Comparison of ENCODE assay signal across 9 cellular contexts in the genomic region with DNA sequence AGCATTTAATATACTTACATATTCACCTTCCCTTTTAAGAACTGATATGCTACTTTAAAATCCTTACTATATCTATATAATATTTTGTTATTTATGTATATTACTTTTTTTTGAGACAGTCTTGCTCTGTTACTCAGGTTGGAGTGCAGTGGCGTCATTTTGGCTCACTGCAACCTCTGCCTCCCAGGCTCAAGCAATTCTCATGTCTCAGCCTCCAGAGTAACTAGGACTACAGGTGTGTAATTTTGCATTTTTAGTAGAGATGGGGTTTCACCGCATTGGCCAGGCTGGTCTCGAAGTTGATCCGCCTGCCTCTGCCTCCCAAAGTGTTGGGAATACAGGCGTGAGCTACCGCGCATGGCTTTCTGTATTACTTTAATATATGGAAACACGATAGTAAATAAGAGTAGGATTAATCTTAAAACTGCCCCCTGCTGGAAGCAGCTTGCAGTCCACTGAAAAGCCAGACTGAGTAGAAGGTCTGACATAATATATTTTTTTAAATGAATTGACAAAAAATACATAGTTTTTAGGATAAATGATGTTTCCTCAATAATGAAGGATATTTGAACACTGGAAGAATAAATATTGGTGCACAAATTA. TPM values are rescaled to one million over a fixed set of nuclear protein-coding genes. Genes with fewer than 3 reads are reported as not detected.
A peak's percentile ranks its signal among the peaks of the same experiment; 100 is the strongest.
DNase-seq lines count a peak whose midpoint lies in the region; ATAC-seq and TF ChIP-seq lines count a peak whose summit lies in the region.
"Had no signal": no experiment of that assay in that cellular context is flagged by ENCODE, and none has a peak within 500 bp of the region (broad histone marks: within the 10 kb centered on the region; RNA-seq: fewer than 3 reads in every experiment).

No MANE protein-coding gene starts in this region.

- CTCF ChIA-PET in RWPE1 (lab: Yijun Ruan, JAX) (interaction anchor here (0.6 to 1.0 kb wide), 3 partner anchors 11 to 1098 kb away, joined by 3 to 6 read pairs (median 4); no protein-coding TSS in a partner anchor), MCF 10A (lab: Yijun Ruan, JAX) (interaction anchor here (0.7 to 2.1 kb wide), 5 partner anchors 9 to 222 kb away, joined by 3 to 7 read pairs (median 4); no protein-coding TSS in a partner anchor)
- CTCF ChIA-PET in naive thymus-derived CD4-positive, alpha-beta T cell (lab: Charles Lee) = interaction anchor here (0.6 to 4.2 kb wide), 19 partner anchors 9 to 328 kb away, joined by 3 to 43 read pairs (median 5); partner anchors contain the start of genes NIPAL3, RCAN3 and STPG1

- no peaks in the 10 kb centered on the region for H3K4me1 ChIP-seq in right atrium auricular region
- H3K4me1 ChIP-seq in naive thymus-derived CD4-positive, alpha-beta T cell (ENCODE audit: control insufficient read depth in 2 of 2, insufficient read depth in 2 of 2, low read length in 2 of 2) = peaks cover 0 to 49% of the 10 kb centered on the region in 2 donors

- no peak overlapping the region for H3K27ac Mint-ChIP-seq in MCF 10A (ENCODE audit: low read depth, unreplicated experiment)
- H3K27ac Mint-ChIP-seq in naive thymus-derived CD4-positive, alpha-beta T cell = peak overlapping the region in 8 of 9 donors; percentile 32 to 93 (median 84)

- BruUV-seq in MCF 10A (replicated peaks; lab: Mats Ljungman, UMichigan) = no TSS peak

- H3K36me3 Mint-ChIP-seq in MCF 10A (ENCODE audit: insufficient read depth, unreplicated experiment) = no peaks in the 10 kb centered on the region
- H3K36me3 Mint-ChIP-seq in naive thymus-derived CD4-positive, alpha-beta T cell = peaks cover 7 to 42% (median 32%) of the 10 kb centered on the region in 5 donors

- no peaks in the 10 kb centered on the region for H3K9me3 Mint-ChIP-seq in MCF 10A (ENCODE audit: unreplicated experiment)
- no peaks in the 10 kb centered on the region for H3K9me3 Mint-ChIP-seq in naive thymus-derived CD4-positive, alpha-beta T cell

- no peak overlapping the region for H3K4me3 Mint-ChIP-seq in MCF 10A (ENCODE audit: unreplicated experiment)
- peak overlapping the region in 7 of 10 donors; percentile 23 to 57 (median 39) for H3K4me3 Mint-ChIP-seq in naive thymus-derived CD4-positive, alpha-beta T cell

- TF ChIP-seq CTCF in right atrium auricular region (IDR thresholded peaks at IDR 0.05) = peak; percentile 22 to 54
- peak; percentile 14 for TF ChIP-seq CTCF in RWPE1 (conservative IDR thresholded peaks at IDR 0.05; ENCODE audit: low read depth)
- peak; percentile 49 for TF ChIP-seq CTCF in MCF 10A (IDR thresholded peaks at IDR 0.05; ENCODE audit: unreplicated experiment)

- intact Hi-C loops in Right ventricle myocardium inferior (cut with DNase I) = loop anchor here (2.0 kb wide), 1 partner anchor 112 kb away; the partner anchor contains the start of gene NIPAL3
- intact Hi-C loops in MCF 10A (cut with micrococcal nuclease) = loop anchor here (2.0 to 10.0 kb wide), 2 partner anchors 110 to 322 kb away; no protein-coding TSS in a partner anchor
- intact Hi-C loops in naive thymus-derived CD4-positive, alpha-beta T cell (cut with micrococcal nuclease) = loop anchor here (1.0 to 5.0 kb wide), 8 partner anchors 8 to 112 kb away; partner anchors contain the start of genes RCAN3 (in 2 of the 2) and NIPAL3 (in 1 of the 2)

- no peaks in the 10 kb centered on the region for H3K36me3 ChIP-seq in right atrium auricular region
- peaks cover 0 to 31% (median 0%) of the 10 kb centered on the region in 3 experiments for H3K36me3 ChIP-seq in naive thymus-derived CD4-positive, alpha-beta T cell (ENCODE audit: control insufficient read depth in 2 of 3, insufficient read depth in 3 of 3, low read length in 3 of 3)

- H3K27me3 ChIP-seq in right atrium auricular region = no peaks in the 10 kb centered on the region
- H3K27me3 ChIP-seq in naive thymus-derived CD4-positive, alpha-beta T cell (ENCODE audit: control insufficient read depth in 2 of 2, insufficient read depth in 2 of 2, low read length in 2 of 2) = no peaks in the 10 kb centered on the region

- no peak overlapping the region for H3K4me3 ChIP-seq in right atrium auricular region
- no peak overlapping the region for H3K4me3 ChIP-seq in naive thymus-derived CD4-positive, alpha-beta T cell (ENCODE audit: low read length)

- POLR2A ChIA-PET in RWPE1 (lab: Yijun Ruan, JAX; ENCODE audit: low non-redundant PET) = no interaction called here
- POLR2A ChIA-PET in MCF 10A (lab: Yijun Ruan, JAX) = interaction anchor here (0.5 to 1.6 kb wide), 5 partner anchors 9 to 328 kb away, joined by 3 read pairs; no protein-coding TSS in a partner anchor
- POLR2A ChIA-PET in naive thymus-derived CD4-positive, alpha-beta T cell (lab: Charles Lee) = interaction anchor here (0.8 to 7.3 kb wide), 16 partner anchors 8 to 115 kb away, joined by 3 to 99 read pairs (median 6); partner anchors contain the start of genes NIPAL3 and RCAN3

- no peaks in the 10 kb centered on the region for H3K4me1 Mint-ChIP-seq in MCF 10A (ENCODE audit: insufficient read depth, unreplicated experiment)
- peaks cover 31 to 86% (median 71%) of the 10 kb centered on the region in 7 donors for H3K4me1 Mint-ChIP-seq in naive thymus-derived CD4-positive, alpha-beta T cell

- no peak for DNase-seq in right atrium auricular region (ENCODE audit: low spot score)
- no peak for DNase-seq in Right ventricle myocardium inferior (ENCODE audit: missing footprints)
- DNase-seq in RWPE1 (ENCODE audit: low spot score) = no peak
- DNase-seq in MCF 10A (ENCODE audit: unreplicated experiment) = peak; percentile 38
- DNase-seq in naive thymus-derived CD4-positive, alpha-beta T cell = peak in 8 of 9 donors; percentile 28 to 66 (median 56)
- DNase-seq in SKM-1 treated with dmso at 0.1 percent for 144 hours (lab: John Stamatoyannopoulos, UW; ENCODE audit: unreplicated experiment) = no peak
- DNase-seq in occipital lobe (lab: John Stamatoyannopoulos, UW) = no peak

- H3K9me3 ChIP-seq in right atrium auricular region = no peaks in the 10 kb centered on the region
- no peaks in the 10 kb centered on the region for H3K9me3 ChIP-seq in naive thymus-derived CD4-positive, alpha-beta T cell (ENCODE audit: control insufficient read depth in 2 of 3, low read length in 3 of 3)

- no peak overlapping the region for H3K27ac ChIP-seq in right atrium auricular region
- no peak overlapping the region for H3K27ac ChIP-seq in RWPE1
- peak overlapping the region; percentile 40 for H3K27ac ChIP-seq in naive thymus-derived CD4-positive, alpha-beta T cell (ENCODE audit: low read depth, low read length)
- H3K27ac ChIP-seq: epithelial cell of prostate had no signal

- ATAC-seq in Right ventricle myocardium inferior = no peak
- ATAC-seq in naive thymus-derived CD4-positive, alpha-beta T cell = peak; percentile 69
- ATAC-seq in GM18498 (IDR thresholded peaks at IDR 0.05; ENCODE audit: unreplicated experiment) = no peak

- H3K27me3 Mint-ChIP-seq in MCF 10A (ENCODE audit: insufficient read depth, unreplicated experiment) = no peaks in the 10 kb centered on the region
- H3K27me3 Mint-ChIP-seq in naive thymus-derived CD4-positive, alpha-beta T cell = no peaks in the 10 kb centered on the region

RNA-seq across cellular contexts. Expression of gene RCAN3, which starts 24.4 kb away (rescaled TPM):
- 1 to 10 TPM; 5.0 to 7.5 TPM for total RNA-seq in right atrium auricular region
- total RNA-seq in Right ventricle myocardium inferior = 5.9 TPM
- 6.1 and 7.1 TPM in 2 replicates for total RNA-seq in MCF 10A (2022)
- total RNA-seq in naive thymus-derived CD4-positive, alpha-beta T cell = 100 to 1,000 TPM in 4 of 5 experiments, 10 to 100 TPM in 1; 68.5 to 247 (median 183) TPM
- polyA plus RNA-seq in naive thymus-derived CD4-positive, alpha-beta T cell = 100 to 1,000 TPM; 171 to 179 TPM
- 10.6 TPM for total RNA-seq in occipital lobe

RNA-seq across cellular contexts. Expression of gene NCMAP, which starts 28.8 kb away (rescaled TPM):
- total RNA-seq in right atrium auricular region (under 1 TPM; 0.16 to 0.22 TPM), Right ventricle myocardium inferior (0.22 TPM), MCF 10A (2022) (not detected in 2 replicates), occipital lobe (under 0.01 TPM)
- under 1 TPM in 1 of 5 experiments, not detected in 4; 0.13 TPM for total RNA-seq in naive thymus-derived CD4-positive, alpha-beta T cell
- under 1 TPM; 0.10 to 0.12 TPM for polyA plus RNA-seq in naive thymus-derived CD4-positive, alpha-beta T cell

Comparison
In these comparisons a context has a peak if more than half of its experiments do, and no peak if none do; other contexts are left out.
1. DNase-seq: peak in MCF 10A (single experiment) and naive thymus-derived CD4-positive, alpha-beta T cell (8 of 9); none in right atrium auricular region (single experiment), Right ventricle myocardium inferior (single experiment), RWPE1 (single experiment), SKM-1 treated with dmso at 0.1 percent for 144 hours (single experiment) and occipital lobe (single experiment).
2. Peak in every context shown above with its lines, with median percentiles within 50 percentile points of each other: CTCF ChIP-seq.